Comparison of ENCODE assay signal across 8 cellular contexts in the genomic region with DNA sequence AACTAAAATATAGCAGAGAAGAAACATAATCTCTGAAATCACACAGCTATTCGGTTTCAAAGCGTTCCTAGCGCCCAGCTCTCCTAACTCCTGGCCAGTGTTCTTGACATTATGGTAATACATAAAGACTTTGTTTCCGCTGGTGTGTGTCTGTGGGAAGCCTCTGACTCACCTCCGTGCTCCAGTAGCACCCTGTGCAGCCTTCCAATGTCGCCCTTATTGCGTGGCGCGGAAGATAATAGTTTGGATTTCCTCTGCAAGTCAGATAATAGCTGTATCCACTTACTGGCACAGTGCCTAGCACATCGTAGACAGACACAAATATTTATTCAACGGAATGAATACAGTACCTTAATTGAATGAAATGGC. TPM values are rescaled to one million over a fixed set of nuclear protein-coding genes. Genes with fewer than 3 reads are reported as not detected.
DNase-seq lines count a peak whose midpoint lies in the region; ATAC-seq and TF ChIP-seq lines count a peak whose summit lies in the region.

No MANE protein-coding gene starts in this region.

- peaks cover 5% of the 10 kb centered on the region for H3K4me1 Mint-ChIP-seq in MCF 10A (ENCODE audit: insufficient read depth, unreplicated experiment)
- H3K4me1 Mint-ChIP-seq in stimulated activated naive B cell treated with anti-CD40 and anti-IgM and Interleukin-4, amounts not matched to agents 10 μg/mL and 1 μg/mL and 100 μg/mL, for 72 hours, result peaks cover 14 to 15% of the 10 kb centered on the region in 2 donors

- no peaks in the 10 kb centered on the region for H3K9me3 ChIP-seq in PC-3 (ENCODE audit: low read length)

- ATAC-seq in HG02759 (IDR thresholded peaks at IDR 0.05; ENCODE audit: unreplicated experiment) (peak; percentile 4), PC-3 (peak; percentile 68), left colon (peak; percentile 28)
- ATAC-seq in stimulated activated naive B cell treated with anti-CD40 and anti-IgM and Interleukin-4, amounts not matched to agents 10 μg/mL and 1 μg/mL and 100 μg/mL, for 72 hours (replicated peaks), result peak in 1 of 2 donors; percentile 13

- no peaks in the 10 kb centered on the region for H3K27me3 ChIP-seq in PC-3 (ENCODE audit: low read length)

- peak overlapping the region; percentile 90 for H3K27ac Mint-ChIP-seq in MCF 10A (ENCODE audit: low read depth, unreplicated experiment)
- H3K27ac Mint-ChIP-seq in stimulated activated naive B cell treated with anti-CD40 and anti-IgM and Interleukin-4, amounts not matched to agents 10 μg/mL and 1 μg/mL and 100 μg/mL, for 72 hours, result peak overlapping the region; percentile 96

- no peaks in the 10 kb centered on the region for H3F3A ChIP-seq in PC-3 (ENCODE audit: low read length, unreplicated experiment)

- H3K27me3 Mint-ChIP-seq in MCF 10A (ENCODE audit: insufficient read depth, unreplicated experiment), result no peaks in the 10 kb centered on the region
- H3K27me3 Mint-ChIP-seq in stimulated activated naive B cell treated with anti-CD40 and anti-IgM and Interleukin-4, amounts not matched to agents 10 μg/mL and 1 μg/mL and 100 μg/mL, for 72 hours, result peaks cover 3 to 5% of the 10 kb centered on the region in 2 donors

- intact Hi-C loops in PC-3 (cut with micrococcal nuclease) (loop anchor here (1.0 to 10.0 kb wide), 3 partner anchors 30 to 228 kb away; a partner anchor contains a TSS), MCF 10A (cut with micrococcal nuclease) (loop anchor here (5.0 kb wide), 1 partner anchor 231 kb away; no protein-coding TSS in a partner anchor), left colon (cut with DNase I, micrococcal nuclease) (no loop called here)

- POLR2A ChIA-PET in PC-3 (lab: Charles Lee; ENCODE audit: unreplicated experiment) (no interaction called here), MCF 10A (lab: Yijun Ruan, JAX) (interaction anchor here (0.6 to 6.1 kb wide), 23 partner anchors 10 to 673 kb away, joined by 3 to 77 read pairs (median 4); a partner anchor contains a TSS)

- peak overlapping the region; percentile 99 for H2AFZ ChIP-seq in PC-3 (ENCODE audit: low read length)

- peaks cover 14% of the 10 kb centered on the region for H3K4me1 ChIP-seq in PC-3 (ENCODE audit: insufficient read depth, low read length)

- H3K36me3 Mint-ChIP-seq in MCF 10A (ENCODE audit: insufficient read depth, unreplicated experiment), result peaks cover 26% of the 10 kb centered on the region
- peaks cover 11% of the 10 kb centered on the region in 2 donors for H3K36me3 Mint-ChIP-seq in stimulated activated naive B cell treated with anti-CD40 and anti-IgM and Interleukin-4, amounts not matched to agents 10 μg/mL and 1 μg/mL and 100 μg/mL, for 72 hours

- peaks cover 39% of the 10 kb centered on the region for H3K36me3 ChIP-seq in PC-3 (ENCODE audit: low read depth, low read length)

- TSS peak; percentile 71 for BruUV-seq in PC-3 (replicated peaks; lab: Mats Ljungman, UMichigan)
- TSS peak; percentile 61 for BruUV-seq in MCF 10A (replicated peaks; lab: Mats Ljungman, UMichigan)

- TF ChIP-seq CTCF in PC-3 (conservative IDR thresholded peaks at IDR 0.05; ENCODE audit: low read depth, low read length) (no peak), MCF 10A (IDR thresholded peaks at IDR 0.05; ENCODE audit: unreplicated experiment) (no peak)

- peaks cover 8% of the 10 kb centered on the region for H3K9me3 Mint-ChIP-seq in MCF 10A (ENCODE audit: unreplicated experiment)
- no peaks in the 10 kb centered on the region for H3K9me3 Mint-ChIP-seq in stimulated activated naive B cell treated with anti-CD40 and anti-IgM and Interleukin-4, amounts not matched to agents 10 μg/mL and 1 μg/mL and 100 μg/mL, for 72 hours

- H3K4me2 ChIP-seq in PC-3 (ENCODE audit: low read length), result peak overlapping the region; percentile 88

- peaks cover 18% of the 10 kb centered on the region for H4K20me1 ChIP-seq in PC-3 (ENCODE audit: low read length)

- DNase-seq in DMS 273 treated with DMSO at 0.1 percent for 48 hours (lab: John Stamatoyannopoulos, UW), result peak; percentile 2
- peak; percentile 68 for DNase-seq in PC-3
- DNase-seq in MCF 10A (ENCODE audit: unreplicated experiment), result peak; percentile 29
- DNase-seq in left colon, result peak; percentile 35 to 37
- DNase-seq in stimulated activated naive B cell treated with anti-CD40 and anti-IgM and Interleukin-4, amounts not matched to agents 10 μg/mL and 1 μg/mL and 100 μg/mL, for 72 hours, result no peak
- no peak for DNase-seq in KG1 (lab: John Stamatoyannopoulos, UW)
- DNase-seq in T-helper 9 cell, result no peak

- H3K4me3 Mint-ChIP-seq in MCF 10A (ENCODE audit: unreplicated experiment), result peak overlapping the region; percentile 89
- peak overlapping the region; percentile 89 to 93 for H3K4me3 Mint-ChIP-seq in stimulated activated naive B cell treated with anti-CD40 and anti-IgM and Interleukin-4, amounts not matched to agents 10 μg/mL and 1 μg/mL and 100 μg/mL, for 72 hours

- peak overlapping the region; percentile 93 for H3K9ac ChIP-seq in PC-3 (ENCODE audit: low read length)

- H3K79me2 ChIP-seq in PC-3 (ENCODE audit: low read length), result peaks cover 39% of the 10 kb centered on the region

- peak overlapping the region; percentile 65 for H3K27ac ChIP-seq in PC-3 (ENCODE audit: low read length)

- H3K9me2 ChIP-seq in PC-3 (replicated peaks; ENCODE audit: low read length), result no peaks in the 10 kb centered on the region

- H3K4me3 ChIP-seq in PC-3 (ENCODE audit: low read length), result peak overlapping the region; percentile 79

- CTCF ChIA-PET in PC-3 (lab: Charles Lee) (interaction anchor here (0.6 to 1.0 kb wide), 2 partner anchors 29 to 30 kb away, joined by 3 to 6 read pairs; no protein-coding TSS in a partner anchor), MCF 10A (lab: Yijun Ruan, JAX) (interaction anchor here (0.6 to 2.2 kb wide), 7 partner anchors 9 to 681 kb away, joined by 3 to 8 read pairs (median 3); no protein-coding TSS in a partner anchor)

RNA-seq across cellular contexts. Expression of a gene that starts 0.6 kb away (rescaled TPM):
- total RNA-seq in PC-3 (2014; rRNA removed) (36.6 and 41.9 TPM in 2 replicates), MCF 10A (2022) (26.9 and 28.1 TPM in 2 replicates), left colon (10 to 100 TPM; 10.6 to 13.2 TPM)

Comparison
In these comparisons a context has a peak if more than half of its experiments do, and no peak if none do; other contexts are left out.
1. DNase-seq: peak in DMS 273 treated with DMSO at 0.1 percent for 48 hours (single experiment), PC-3 (single experiment), MCF 10A (single experiment) and left colon (2 of 2); none in stimulated activated naive B cell treated with anti-CD40 and anti-IgM and Interleukin-4, amounts not matched to agents 10 μg/mL and 1 μg/mL and 100 μg/mL, for 72 hours (single experiment), KG1 (single experiment) and T-helper 9 cell (single experiment).
2. intact Hi-C loops: an anchor here in PC-3 (1.0 to 10.0 kb wide) and MCF 10A (5.0 kb wide); none called in left colon.